Comparison of ENCODE assay signal across 26 cellular contexts in genomic region chr4:52945982-52946381, GRCh38.
"Had no signal": no experiment of that assay in that cellular context is flagged by ENCODE, and none has a peak within 500 bp of the region (broad histone marks: within the 10 kb centered on the region; RNA-seq: fewer than 3 reads in every experiment).

No MANE protein-coding gene starts in this region.

- H3K27me3 ChIP-seq: colonic mucosa, gastrocnemius medialis, neural progenitor cell, right lobe of liver, testis, tibial artery, uterus had no signal

- H3K9ac ChIP-seq: neural progenitor cell had no signal

- DNase-seq: colonic mucosa; effector CD8-positive, alpha-beta T cell; endodermal cell; foreskin fibroblast; gastrocnemius medialis; head of caudate nucleus; hippocampal formation; islet precursor cell; kidney glomerular epithelial cell; left colon; natural killer cell; psoas muscle; right lobe of liver; small intestine; stimulated activated CD4-positive, alpha-beta T cell treated with anti-CD3 and anti-CD28 coated beads, Interleukin-12 subunit alpha, Interleukin-12 subunit beta, amount 100 ng/mL, for 4 hours; stimulated activated CD4-positive, alpha-beta T cell treated with anti-CD3 and anti-CD28 coated beads, Interleukin-1b, Interleukin-23, amount 100 ng/mL, for 48 hours; stimulated activated CD4-positive, alpha-beta T cell treated with anti-CD3 and anti-CD28 coated beads, Interleukin-4, amount 100 ng/mL, for 1 hour; stimulated activated naive CD4-positive, alpha-beta T cell treated with Interleukin-2 at 50 U/mL for 16 hours; tibial artery; uterus had no signal

- H2AFZ ChIP-seq: neural progenitor cell had no signal

- H3K27ac ChIP-seq: colonic mucosa, epithelial cell of prostate, neural progenitor cell, right lobe of liver, tibial artery, uterus had no signal

- H3K36me3 ChIP-seq: colonic mucosa, gastrocnemius medialis, neural progenitor cell, right lobe of liver, tibial artery, uterus had no signal

- H3K9me3 ChIP-seq: colonic mucosa, gastrocnemius medialis, psoas muscle, right lobe of liver, testis, tibial artery, uterus had no signal

- H3K4me1 ChIP-seq: colonic mucosa, tibial artery, uterus had no signal

- FAIRE-seq: small intestine had no signal

- ATAC-seq: esophagus mucosa; left colon; natural killer cell; right lobe of liver; stimulated activated effector memory CD8-positive, alpha-beta T cell treated with anti-CD3 and anti-CD28 coated beads, Interleukin-12 subunit alpha, Interleukin-12 subunit beta, amount 100 ng/mL, for 72 hours had no signal

- H3K4me3 ChIP-seq: colonic mucosa, gastrocnemius medialis, lung, neural progenitor cell, psoas muscle, right lobe of liver, testis, tibial artery, uterus had no signal
